Comparison of ENCODE assay signal across 26 cellular contexts in the genomic region with DNA sequence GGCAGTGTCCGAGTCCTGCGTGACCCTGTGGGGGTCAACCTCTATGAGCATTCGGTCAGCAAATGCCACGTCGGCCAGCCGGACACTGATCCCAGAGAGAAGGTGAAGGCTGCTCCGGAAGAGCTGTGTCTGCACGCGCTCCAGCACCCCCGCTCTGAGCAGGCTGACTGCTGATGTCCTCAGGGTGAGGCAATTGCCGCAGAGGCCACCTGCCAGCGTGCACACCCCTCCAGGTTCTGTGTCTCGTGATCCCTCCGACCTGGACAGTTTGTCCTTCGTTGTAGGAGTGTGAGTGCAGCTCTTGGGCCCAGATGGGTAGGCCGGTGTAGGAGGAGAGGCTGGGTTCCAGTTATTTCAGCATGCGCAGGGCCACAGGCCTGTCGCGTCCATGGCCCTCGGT. TPM values are rescaled to one million over a fixed set of nuclear protein-coding genes. Genes with fewer than 3 reads are reported as not detected.
DNase-seq lines count a peak whose midpoint lies in the region; ATAC-seq, FAIRE-seq and TF ChIP-seq lines count a peak whose summit lies in the region.
"Had no signal": no experiment of that assay in that cellular context is flagged by ENCODE, and none has a peak within 500 bp of the region (broad histone marks: within the 10 kb centered on the region; RNA-seq: fewer than 3 reads in every experiment).

No MANE protein-coding gene starts in this region.

- POLR2A ChIA-PET in HEK293 (lab: Yijun Ruan, JAX) (no interaction called here), IMR-90 (lab: Charles Lee; ENCODE audit: unreplicated experiment) (no interaction called here)

- no peak overlapping the region for H3K4ac ChIP-seq in IMR-90 (ENCODE audit: low read depth, low read length)

- no peaks in the 10 kb centered on the region for H3K9me1 ChIP-seq in IMR-90 (ENCODE audit: insufficient read depth, low read length)

- no peak for TF ChIP-seq POLR2A in IMR-90 (IDR thresholded peaks at IDR 0.05; ENCODE audit: low read depth, low read length)

- dilution Hi-C loops in IMR-90 (cut with HindIII; ENCODE audit: low sequenced_read_pairs, unreplicated experiment), result no loop called here

- no peak overlapping the region for H3K27ac Mint-ChIP-seq in endothelial cell (ENCODE audit: unreplicated experiment)
- H3K27ac Mint-ChIP-seq: CD14-positive monocyte; CD4-positive, alpha-beta memory T cell; CD4-positive, CD25-positive, alpha-beta regulatory T cell; CD8-positive, alpha-beta memory T cell had no signal

- H4K20me1 ChIP-seq in IMR-90 (ENCODE audit: insufficient read depth, low read length), result no peaks in the 10 kb centered on the region
- no peaks in the 10 kb centered on the region for H4K20me1 ChIP-seq in osteoblast (ENCODE audit: insufficient read depth, low read length)
- H4K20me1 ChIP-seq: BLaER1 had no signal

- no peak overlapping the region for H3K18ac ChIP-seq in IMR-90 (ENCODE audit: low read depth, low read length)

- CTCF ChIA-PET in HEK293 (lab: Yijun Ruan, JAX), result interaction anchor here (1.1 to 4.4 kb wide), 6 partner anchors 15 to 143 kb away, joined by 3 to 68 read pairs (median 10); a partner anchor contains a TSS
- CTCF ChIA-PET in IMR-90 (lab: Yijun Ruan, JAX), result interaction anchor here (0.7 kb wide), 1 partner anchor 53 kb away, joined by 3 read pairs; no protein-coding TSS in a partner anchor

- no peaks in the 10 kb centered on the region for H3K4me1 Mint-ChIP-seq in endothelial cell (ENCODE audit: unreplicated experiment)
- H3K4me1 Mint-ChIP-seq: CD14-positive monocyte; CD4-positive, alpha-beta memory T cell; CD4-positive, CD25-positive, alpha-beta regulatory T cell; CD8-positive, alpha-beta memory T cell had no signal

- no peak overlapping the region for H4K5ac ChIP-seq in IMR-90 (ENCODE audit: low read depth, low read length)

- FAIRE-seq in kidney (lab: Jason Lieb, UNC), result no peak
- FAIRE-seq: A204.1, D721Med, G401.6, GM12891, GM19239 had no signal

- no peaks in the 10 kb centered on the region for H3K79me2 ChIP-seq in osteoblast (ENCODE audit: insufficient read depth, low read length)

- no peak overlapping the region for H3K4me3 Mint-ChIP-seq in endothelial cell (ENCODE audit: unreplicated experiment)
- H3K4me3 Mint-ChIP-seq: CD14-positive monocyte; CD4-positive, alpha-beta memory T cell; CD8-positive, alpha-beta memory T cell had no signal

- no peaks in the 10 kb centered on the region for H3K27me3 ChIP-seq in IMR-90 (ENCODE audit: control insufficient read depth, insufficient read depth, low read length)
- H3K27me3 ChIP-seq in osteoblast (ENCODE audit: insufficient read depth, low read length), result no peaks in the 10 kb centered on the region
- H3K27me3 ChIP-seq: BE2C, BLaER1 had no signal

- no peak overlapping the region for H2AK5ac ChIP-seq in IMR-90 (ENCODE audit: low read depth, low read length)

- no peaks in the 10 kb centered on the region for H3K9me3 Mint-ChIP-seq in endothelial cell (ENCODE audit: unreplicated experiment)
- H3K9me3 Mint-ChIP-seq: CD14-positive monocyte; CD4-positive, alpha-beta memory T cell; CD4-positive, CD25-positive, alpha-beta regulatory T cell; CD8-positive, alpha-beta memory T cell had no signal

- no peak overlapping the region for H3K14ac ChIP-seq in IMR-90 (replicated peaks; ENCODE audit: low read depth, low read length)

- TF ChIP-seq RAD21 in IMR-90 (IDR thresholded peaks at IDR 0.05; ENCODE audit: low read length), result no peak

- peak overlapping the region; percentile 65 for H2AK9ac ChIP-seq in IMR-90 (replicated peaks; ENCODE audit: low read depth, low read length, poor library complexity)

- DNase-seq in IMR-90 (no peak), kidney (peak; percentile 67), osteoblast (ENCODE audit: insufficient read length, low spot score, missing footprints) (peak; percentile 59), T1000 (lab: John Stamatoyannopoulos, UW) (no peak), endothelial cell (ENCODE audit: low spot score) (no peak), COLO668 (lab: John Stamatoyannopoulos, UW; ENCODE audit: unreplicated experiment) (no peak)
- DNase-seq: 8988T; ACHN; BE2C; C1 segment of cervical spinal cord; Caco-2; Calu3; CD4-positive, alpha-beta memory T cell; CD4-positive, CD25-positive, alpha-beta regulatory T cell; DMS79 treated with DMSO at 0.1 percent for 48 hours; GF-D8 had no signal

- peaks cover 3% of the 10 kb centered on the region for H3K27me3 Mint-ChIP-seq in endothelial cell (ENCODE audit: unreplicated experiment)
- H3K27me3 Mint-ChIP-seq: CD4-positive, alpha-beta memory T cell; CD4-positive, CD25-positive, alpha-beta regulatory T cell; CD8-positive, alpha-beta memory T cell had no signal

- H4K91ac ChIP-seq in IMR-90 (ENCODE audit: insufficient read depth, low read depth, low read length), result no peak overlapping the region

- no peak overlapping the region for H4K8ac ChIP-seq in IMR-90 (ENCODE audit: low read depth in 2 of 2, low read length in 2 of 2)

- no peak overlapping the region for H2BK20ac ChIP-seq in IMR-90 (ENCODE audit: low read depth, low read length)

- no peak overlapping the region for H2BK15ac ChIP-seq in IMR-90 (ENCODE audit: low read depth, low read length)

- intact Hi-C loops in IMR-90 (cut with micrococcal nuclease) (loop anchor here (10.0 kb wide), 1 partner anchor 214 kb away; no protein-coding TSS in a partner anchor), kidney (cut with DNase I) (no loop called here)

- in situ Hi-C loops in IMR-90 (cut with MboI; ENCODE audit: low sequenced_read_pairs), result no loop called here

- WGBS in IMR-90 (ENCODE audit: extremely low coverage in 2 of 2, insufficient read length in 1 of 2), 2 experiments, result 87% methylated on average over 10 of the region's 20 CpGs; no CpG with 5 or more reads in 1 of the 2 experiments

- no peaks in the 10 kb centered on the region for H3K79me1 ChIP-seq in IMR-90 (ENCODE audit: low read depth in 1 of 2, low read length in 2 of 2)

- H3K56ac ChIP-seq in IMR-90 (ENCODE audit: extremely low read depth, insufficient read depth, low read length), result no peak overlapping the region

- H3K23ac ChIP-seq in IMR-90 (ENCODE audit: low read depth, low read length), result no peak overlapping the region

- H3K4me1 ChIP-seq in HEK293 (ENCODE audit: control insufficient read depth, insufficient read depth, low read length) (no peaks in the 10 kb centered on the region), IMR-90 (ENCODE audit: control insufficient read depth, insufficient read depth, low read length) (no peaks in the 10 kb centered on the region), kidney (ENCODE audit: control insufficient read depth in 1 of 2, insufficient read depth in 1 of 2, low read depth in 1 of 2, low read length in 2 of 2) (no peaks in the 10 kb centered on the region), osteoblast (ENCODE audit: insufficient read depth, low read length) (peaks cover 12% of the 10 kb centered on the region)
- H3K4me1 ChIP-seq: BE2C, Caco-2 had no signal

- H3K36me3 ChIP-seq in HEK293 (ENCODE audit: control insufficient read depth in 2 of 2, insufficient read depth in 1 of 2, low read length in 2 of 2) (peaks cover 0 to 48% of the 10 kb centered on the region in 2 experiments; a peak in 2 of 3 replicates), IMR-90 (ENCODE audit: control insufficient read depth, insufficient read depth, low read length) (peaks cover 11% of the 10 kb centered on the region), kidney (ENCODE audit: control insufficient read depth in 1 of 2, insufficient read depth in 2 of 2, low read length in 2 of 2) (no peaks in the 10 kb centered on the region), osteoblast (ENCODE audit: insufficient read depth, low read length) (peaks cover 8% of the 10 kb centered on the region)

- BruUV-seq in IMR-90 (replicated peaks; lab: Mats Ljungman, UMichigan), result no TSS peak

- no peak overlapping the region for H2BK5ac ChIP-seq in IMR-90 (ENCODE audit: low read depth, low read length, poor library complexity, severe bottlenecking)

- H2BK120ac ChIP-seq in IMR-90 (ENCODE audit: low read depth, low read length), result no peak overlapping the region

- H3K4me2 ChIP-seq in IMR-90 (ENCODE audit: low read depth, low read length), result no peak overlapping the region
- H3K4me2 ChIP-seq in osteoblast (ENCODE audit: insufficient read depth, low read length), result no peak overlapping the region
- H3K4me2 ChIP-seq: BLaER1 had no signal

- no peaks in the 10 kb centered on the region for H3K9me3 ChIP-seq in HEK293 (ENCODE audit: control insufficient read depth, insufficient read depth, low read depth, low read length)
- no peaks in the 10 kb centered on the region for H3K9me3 ChIP-seq in IMR-90 (ENCODE audit: control insufficient read depth, insufficient read depth, low read length)
- H3K9me3 ChIP-seq in kidney (ENCODE audit: control insufficient read depth in 1 of 2, low read length in 2 of 2), result no peaks in the 10 kb centered on the region
- H3K9me3 ChIP-seq in osteoblast (ENCODE audit: low read depth, low read length), result no peaks in the 10 kb centered on the region
- H3K9me3 ChIP-seq: BE2C, BLaER1, Caco-2 had no signal

- H3K27ac ChIP-seq in HEK293 (ENCODE audit: extremely low read depth, low read depth, low read length) (no peak overlapping the region), IMR-90 (ENCODE audit: insufficient read depth, low read length) (no peak overlapping the region), kidney (ENCODE audit: low read depth in 2 of 2, low read length in 2 of 2) (no peak overlapping the region), osteoblast (ENCODE audit: low read depth, low read length) (no peak overlapping the region)
- H3K27ac ChIP-seq: BLaER1 had no signal

- ATAC-seq in IMR-90 (ENCODE audit: low read depth), result no peak
- no peak for ATAC-seq in GM19023 (IDR thresholded peaks at IDR 0.05; ENCODE audit: unreplicated experiment)

- H3K9ac ChIP-seq in IMR-90 (ENCODE audit: low read depth, low read length) (no peak overlapping the region), kidney (ENCODE audit: low read length in 2 of 2) (no peak overlapping the region)
- H3K9ac ChIP-seq: BLaER1 had no signal

- no peak for TF ChIP-seq CTCF in HEK293 (tag by site-specific recombination; IDR thresholded peaks at IDR 0.05)
- TF ChIP-seq CTCF in IMR-90 (conservative IDR thresholded peaks at IDR 0.05; ENCODE audit: low read depth, low read length), result no peak
- TF ChIP-seq CTCF in kidney (IDR thresholded peaks at IDR 0.05; ENCODE audit: borderline replicate concordance, extremely low read depth, insufficient read depth), result no peak
- TF ChIP-seq CTCF in osteoblast (IDR thresholded peaks at IDR 0.05; ENCODE audit: extremely low read depth, low read depth, low read length), result no peak
- no peak for TF ChIP-seq CTCF in endothelial cell (IDR thresholded peaks at IDR 0.05; ENCODE audit: unreplicated experiment)

- H3K4me3 ChIP-seq in HEK293 (ENCODE audit: low read depth, low read length), result no peak overlapping the region
- no peak overlapping the region for H3K4me3 ChIP-seq in IMR-90 (ENCODE audit: insufficient read depth, low read depth, low read length)
- no peak overlapping the region for H3K4me3 ChIP-seq in kidney (ENCODE audit: low read length in 2 of 2)
- H3K4me3 ChIP-seq in osteoblast (ENCODE audit: insufficient read depth, low read length), result no peak overlapping the region
- H3K4me3 ChIP-seq: BLaER1 had no signal

- no peak overlapping the region for H2AFZ ChIP-seq in IMR-90 (replicated peaks; ENCODE audit: low read length, poor library complexity)
- no peak overlapping the region for H2AFZ ChIP-seq in osteoblast (ENCODE audit: low read length)

- H3K36me3 Mint-ChIP-seq in endothelial cell (ENCODE audit: low read depth, unreplicated experiment), result no peaks in the 10 kb centered on the region
- H3K36me3 Mint-ChIP-seq: CD4-positive, CD25-positive, alpha-beta regulatory T cell had no signal

RNA-seq across cellular contexts. Expression of a gene that starts 14.9 kb away (rescaled TPM):
- total RNA-seq in IMR-90 (2012; rRNA removed) (10.8 and 15.6 TPM in 2 replicates), kidney (41.5 TPM), osteoblast (21.4 and 24.2 TPM in 2 replicates), endothelial cell (ENCODE audit: unreplicated experiment) (84.4 TPM)
- polyA plus RNA-seq in IMR-90 (2012; rRNA removed) (13.5 and 21.0 TPM in 2 replicates), kidney (ENCODE audit: insufficient read depth, low read depth, low replicate concordance) (14.5 TPM)
- polyA plus RNA-seq in IMR-90 (2012; cell fraction: cytosol; rRNA removed), result 2.5 and 4.0 TPM in 2 replicates
- 10.1 and 46.4 TPM in 2 replicates for polyA plus RNA-seq in IMR-90 (2012; cell fraction: nucleus; rRNA removed; ENCODE audit: low replicate concordance)

RNA-seq across cellular contexts. Expression of a gene that starts 31.9 kb away (rescaled TPM):
- total RNA-seq in IMR-90 (2012; rRNA removed), result 4.1 and 4.2 TPM in 2 replicates
- 7.7 and 8.2 TPM in 2 replicates for polyA plus RNA-seq in IMR-90 (2012; rRNA removed)
- 4.6 and 6.1 TPM in 2 replicates for polyA plus RNA-seq in IMR-90 (2012; cell fraction: cytosol; rRNA removed)
- 18.8 and 32.0 TPM in 2 replicates for polyA plus RNA-seq in IMR-90 (2012; cell fraction: nucleus; rRNA removed; ENCODE audit: low replicate concordance)
- 6.0 TPM for total RNA-seq in kidney
- polyA plus RNA-seq in kidney (ENCODE audit: insufficient read depth, low read depth, low replicate concordance), result 2.6 TPM
- 8.7 and 9.1 TPM in 2 replicates for total RNA-seq in osteoblast
- total RNA-seq in endothelial cell (ENCODE audit: unreplicated experiment), result 4.1 TPM

RNA-seq across cellular contexts. Expression of a gene that starts 55.3 kb away (rescaled TPM):
- not detected in 2 replicates for total RNA-seq in IMR-90 (2012; rRNA removed)
- not detected in 2 replicates for polyA plus RNA-seq in IMR-90 (2012; rRNA removed)
- not detected in 2 replicates for polyA plus RNA-seq in IMR-90 (2012; cell fraction: cytosol; rRNA removed)
- polyA plus RNA-seq in IMR-90 (2012; cell fraction: nucleus; rRNA removed; ENCODE audit: low replicate concordance), result 0.09 and 0.10 TPM in 2 replicates
- total RNA-seq in kidney, result 11.2 TPM
- 3.1 TPM for polyA plus RNA-seq in kidney (ENCODE audit: insufficient read depth, low read depth, low replicate concordance)
- total RNA-seq in osteoblast, result under 0.01 TPM in 1 of 2 replicates, not detected in the other
- not detected for total RNA-seq in endothelial cell (ENCODE audit: unreplicated experiment)
- total RNA-seq: Calu3; CD4-positive, alpha-beta memory T cell had no signal
- polyA plus RNA-seq: CD4-positive, alpha-beta memory T cell; CD4-positive, CD25-positive, alpha-beta regulatory T cell; CD8-positive, alpha-beta memory T cell had no signal

RNA-seq across cellular contexts. Expression of a gene that starts 60.0 kb away (rescaled TPM):
- total RNA-seq in IMR-90 (2012; rRNA removed) (47.8 and 54.1 TPM in 2 replicates), kidney (16.5 TPM), osteoblast (10.5 and 12.4 TPM in 2 replicates), endothelial cell (ENCODE audit: unreplicated experiment) (30.0 TPM)
- polyA plus RNA-seq in IMR-90 (2012; rRNA removed) (57.8 and 60.8 TPM in 2 replicates), kidney (ENCODE audit: insufficient read depth, low read depth, low replicate concordance) (46.3 TPM)
- 57.4 and 63.7 TPM in 2 replicates for polyA plus RNA-seq in IMR-90 (2012; cell fraction: cytosol; rRNA removed)
- 15.2 and 56.8 TPM in 2 replicates for polyA plus RNA-seq in IMR-90 (2012; cell fraction: nucleus; rRNA removed; ENCODE audit: low replicate concordance)

Comparison
In these comparisons a context has a peak if more than half of its experiments do, and no peak if none do; other contexts are left out.
1. DNase-seq: peak in kidney (single experiment) and osteoblast (single experiment); none in IMR-90 (single experiment), T1000 (single experiment), endothelial cell (single experiment) and COLO668 (single experiment).
2. RNA of a gene that starts 55.3 kb away (total RNA-seq): 11.2 TPM in kidney (single experiment); not detected in IMR-90, under 0.01 TPM in osteoblast and not detected in endothelial cell (single experiment); every median in the first group is over 10 times any median in the second.